ENCODE assay signal across 8 cellular contexts in genomic region chr11:537622-538430, GRCh38. TPM values are rescaled to one million over a fixed set of nuclear protein-coding genes. Genes with fewer than 3 reads are reported as not detected.
A peak's percentile ranks its signal among the peaks of the same experiment; 100 is the strongest.
DNase-seq lines count a peak whose midpoint lies in the region; ATAC-seq and TF ChIP-seq lines count a peak whose summit lies in the region.

No MANE protein-coding gene starts in this region.

- no peak for DNase-seq in activated naive CD4-positive, alpha-beta T cell (lab: John Stamatoyannopoulos, UW)
- peak in 3 of 4 donors; percentile 7 to 16 (median 11) for DNase-seq in body of pancreas
- no peak for DNase-seq in mesenchymal stem cell
- DNase-seq in upper lobe of right lung, result no peak
- no peak for DNase-seq in effector CD8-positive, alpha-beta T cell (lab: John Stamatoyannopoulos, UW)
- no peak for DNase-seq in iPS-NIHi11 (ENCODE audit: low spot score)
- DNase-seq in NCI-H1436 treated with DMSO at 0.1 percent for 48 hours (lab: John Stamatoyannopoulos, UW), result no peak

- no peaks in the 10 kb centered on the region for H3K36me3 ChIP-seq in body of pancreas (replicated peaks in 1 of 2; ENCODE audit: insufficient read depth in 1 of 2, low read depth in 2 of 2)
- H3K36me3 ChIP-seq in mesenchymal stem cell (ENCODE audit: control insufficient read depth in 1 of 2, insufficient read depth in 2 of 2, low read depth in 1 of 2, low read length in 2 of 2), result peaks cover 8 to 12% of the 10 kb centered on the region in 2 experiments
- H3K36me3 ChIP-seq in upper lobe of right lung, result peaks cover 9% of the 10 kb centered on the region

- peak overlapping the region; percentile 93 for H4K91ac ChIP-seq in mesenchymal stem cell (ENCODE audit: low read length)

- peak overlapping the region; percentile 64 for H3K4me3 Mint-ChIP-seq in activated naive CD4-positive, alpha-beta T cell treated with anti-CD3 and anti-CD28 coated beads, Interleukin-2, amount 50 U/mL, for 24 hours

- no peaks in the 10 kb centered on the region for H3K9me3 Mint-ChIP-seq in activated naive CD4-positive, alpha-beta T cell treated with anti-CD3 and anti-CD28 coated beads, Interleukin-2, amount 50 U/mL, for 24 hours

- H3K27ac Mint-ChIP-seq in activated naive CD4-positive, alpha-beta T cell treated with anti-CD3 and anti-CD28 coated beads, Interleukin-2, amount 50 U/mL, for 24 hours, result no peak overlapping the region

- peak overlapping the region; percentile 26 to 63 for H2BK12ac ChIP-seq in mesenchymal stem cell (ENCODE audit: low read length in 2 of 2)

- H3K9me3 ChIP-seq in body of pancreas (no peaks in the 10 kb centered on the region), mesenchymal stem cell (ENCODE audit: control insufficient read depth, low read length) (no peaks in the 10 kb centered on the region), upper lobe of right lung (no peaks in the 10 kb centered on the region)

- no peak overlapping the region for H3K14ac ChIP-seq in mesenchymal stem cell (ENCODE audit: low read length in 2 of 2)

- H3K4me3 ChIP-seq in body of pancreas (peak overlapping the region in 1 of 2 donors; percentile 13), mesenchymal stem cell (ENCODE audit: insufficient read depth in 1 of 2, low read depth in 1 of 2, low read length in 2 of 2) (peak overlapping the region in 1 of 2 experiments; percentile 77), upper lobe of right lung (peak overlapping the region; percentile 71)

- WGBS in body of pancreas, 2 donors, result 30 to 60% methylated on average over 1 to 19 of the region's 19 CpGs
- 62% methylated on average over 18 of the region's 19 CpGs for WGBS in mesenchymal stem cell

- peak overlapping the region in 1 of 2 experiments; percentile 0 for H3K23ac ChIP-seq in mesenchymal stem cell (ENCODE audit: low read length in 2 of 2)

- H4K8ac ChIP-seq in mesenchymal stem cell (ENCODE audit: low read length), result peak overlapping the region; percentile 90

- H3K4me1 Mint-ChIP-seq in activated naive CD4-positive, alpha-beta T cell treated with anti-CD3 and anti-CD28 coated beads, Interleukin-2, amount 50 U/mL, for 24 hours, result peaks cover 3% of the 10 kb centered on the region

- H3K36me3 Mint-ChIP-seq in activated naive CD4-positive, alpha-beta T cell treated with anti-CD3 and anti-CD28 coated beads, Interleukin-2, amount 50 U/mL, for 24 hours, result no peaks in the 10 kb centered on the region

- TF ChIP-seq CTCF in body of pancreas (IDR thresholded peaks at IDR 0.05) (peak in 1 of 7 experiments; percentile 7), upper lobe of right lung (IDR thresholded peaks at IDR 0.05) (no peak)

- TF ChIP-seq POLR2A in body of pancreas (IDR thresholded peaks at IDR 0.05), result no peak

- intact Hi-C loops in body of pancreas (cut with DNase I) (no loop called here), upper lobe of right lung (cut with DNase I) (no loop called here)

- peak overlapping the region; percentile 91 for H2BK15ac ChIP-seq in mesenchymal stem cell (ENCODE audit: low read depth, poor library complexity, severe bottlenecking)

- H3K4me1 ChIP-seq in body of pancreas, result peaks cover 36% of the 10 kb centered on the region
- H3K4me1 ChIP-seq in mesenchymal stem cell (ENCODE audit: control insufficient read depth, insufficient read depth, low read depth, low read length), result peaks cover 32% of the 10 kb centered on the region
- peaks cover 31% of the 10 kb centered on the region for H3K4me1 ChIP-seq in upper lobe of right lung

- peaks cover 4% of the 10 kb centered on the region for H3K79me1 ChIP-seq in mesenchymal stem cell (replicated peaks; ENCODE audit: low read length, poor library complexity, severe bottlenecking)

- no peak overlapping the region for H2BK5ac ChIP-seq in mesenchymal stem cell (ENCODE audit: low read depth, low read length, poor library complexity, severe bottlenecking)

- H3K4me2 ChIP-seq in mesenchymal stem cell (ENCODE audit: low read length, poor library complexity, severe bottlenecking), result peak overlapping the region; percentile 23

- H2BK120ac ChIP-seq in mesenchymal stem cell (ENCODE audit: low read depth, low read length), result peak overlapping the region; percentile 78

- H3K9ac ChIP-seq in mesenchymal stem cell (ENCODE audit: low read length), result peak overlapping the region; percentile 57

- H3K27me3 ChIP-seq in body of pancreas (no peaks in the 10 kb centered on the region), mesenchymal stem cell (ENCODE audit: control insufficient read depth in 1 of 2, insufficient read depth in 1 of 2, low read length in 2 of 2) (peaks cover 0 to 17% of the 10 kb centered on the region in 2 experiments), upper lobe of right lung (no peaks in the 10 kb centered on the region)

- no peak overlapping the region for H2AFZ ChIP-seq in mesenchymal stem cell (ENCODE audit: low read depth, low read length)

- H3K18ac ChIP-seq in mesenchymal stem cell (ENCODE audit: low read depth in 1 of 2, low read length in 2 of 2), result peak overlapping the region; percentile 41 to 60

- H3K27me3 Mint-ChIP-seq in activated naive CD4-positive, alpha-beta T cell treated with anti-CD3 and anti-CD28 coated beads, Interleukin-2, amount 50 U/mL, for 24 hours, result no peaks in the 10 kb centered on the region

- ATAC-seq in body of pancreas (no peak), upper lobe of right lung (no peak)

- H3K4ac ChIP-seq in mesenchymal stem cell (ENCODE audit: low read depth in 1 of 2, low read length in 2 of 2), result peak overlapping the region; percentile 73 to 75

- H3K27ac ChIP-seq in body of pancreas, result peak overlapping the region in 2 of 4 donors; percentile 90 to 92
- no peak overlapping the region for H3K27ac ChIP-seq in mesenchymal stem cell (ENCODE audit: low read length, poor library complexity, severe bottlenecking)
- peak overlapping the region; percentile 70 for H3K27ac ChIP-seq in upper lobe of right lung

- no peak overlapping the region for H2AK5ac ChIP-seq in mesenchymal stem cell (ENCODE audit: low read length, severe bottlenecking)

RNA-seq across cellular contexts. Expression of gene LRRC56, which starts 0.5 kb away (rescaled TPM):
- 1 to 10 TPM; 1.6 to 2.3 TPM for total RNA-seq in body of pancreas
- 1.2 TPM for polyA plus RNA-seq in mesenchymal stem cell (2013, experiment 1 of 2)
- 1.2 TPM for polyA plus RNA-seq in mesenchymal stem cell (2013, experiment 2 of 2)
- 3.2 TPM for total RNA-seq in upper lobe of right lung

RNA-seq across cellular contexts. Expression of gene HRAS, which starts 2.5 kb away (rescaled TPM):
- 10 to 100 TPM; 13.0 to 15.8 TPM for total RNA-seq in body of pancreas
- polyA plus RNA-seq in mesenchymal stem cell (2013, experiment 1 of 2), result 41.9 TPM
- 42.6 TPM for polyA plus RNA-seq in mesenchymal stem cell (2013, experiment 2 of 2)
- 55.5 TPM for total RNA-seq in upper lobe of right lung

RNA-seq across cellular contexts. Expression of gene LMNTD2, which starts 22.7 kb away (rescaled TPM):
- 10 to 100 TPM in 1 of 2 donors, 1 to 10 TPM in 1; 6.0 to 12.9 TPM for total RNA-seq in body of pancreas
- 0.46 TPM for polyA plus RNA-seq in mesenchymal stem cell (2013, experiment 1 of 2)
- polyA plus RNA-seq in mesenchymal stem cell (2013, experiment 2 of 2), result 0.67 TPM
- total RNA-seq in upper lobe of right lung, result 5.9 TPM

RNA-seq across cellular contexts. Expression of gene RASSF7, which starts 22.9 kb away (rescaled TPM):
- total RNA-seq in body of pancreas (100 to 1,000 TPM in 1 of 2 donors, 10 to 100 TPM in 1; 49.5 to 134 TPM), upper lobe of right lung (76.7 TPM)
- polyA plus RNA-seq in mesenchymal stem cell (2013, experiment 1 of 2), result 3.2 TPM
- polyA plus RNA-seq in mesenchymal stem cell (2013, experiment 2 of 2), result 2.3 TPM

RNA-seq across cellular contexts. Expression of gene RNH1, which starts 30.8 kb away (rescaled TPM):
- total RNA-seq in body of pancreas (100 to 1,000 TPM in 1 of 2 donors, 10 to 100 TPM in 1; 97.8 to 153 TPM), upper lobe of right lung (245 TPM)
- polyA plus RNA-seq in mesenchymal stem cell (2013, experiment 1 of 2), result 114 TPM
- polyA plus RNA-seq in mesenchymal stem cell (2013, experiment 2 of 2), result 114 TPM

Comparison
In these comparisons a context has a peak if more than half of its experiments do, and no peak if none do; other contexts are left out.
1. DNase-seq: peak in body of pancreas (3 of 4); none in activated naive CD4-positive, alpha-beta T cell (0 of 4), mesenchymal stem cell (single experiment), upper lobe of right lung (single experiment), effector CD8-positive, alpha-beta T cell (single experiment), iPS-NIHi11 (single experiment) and NCI-H1436 treated with DMSO at 0.1 percent for 48 hours (single experiment).